1 cellular context compared by ENCODE assay signal in the genomic region with DNA sequence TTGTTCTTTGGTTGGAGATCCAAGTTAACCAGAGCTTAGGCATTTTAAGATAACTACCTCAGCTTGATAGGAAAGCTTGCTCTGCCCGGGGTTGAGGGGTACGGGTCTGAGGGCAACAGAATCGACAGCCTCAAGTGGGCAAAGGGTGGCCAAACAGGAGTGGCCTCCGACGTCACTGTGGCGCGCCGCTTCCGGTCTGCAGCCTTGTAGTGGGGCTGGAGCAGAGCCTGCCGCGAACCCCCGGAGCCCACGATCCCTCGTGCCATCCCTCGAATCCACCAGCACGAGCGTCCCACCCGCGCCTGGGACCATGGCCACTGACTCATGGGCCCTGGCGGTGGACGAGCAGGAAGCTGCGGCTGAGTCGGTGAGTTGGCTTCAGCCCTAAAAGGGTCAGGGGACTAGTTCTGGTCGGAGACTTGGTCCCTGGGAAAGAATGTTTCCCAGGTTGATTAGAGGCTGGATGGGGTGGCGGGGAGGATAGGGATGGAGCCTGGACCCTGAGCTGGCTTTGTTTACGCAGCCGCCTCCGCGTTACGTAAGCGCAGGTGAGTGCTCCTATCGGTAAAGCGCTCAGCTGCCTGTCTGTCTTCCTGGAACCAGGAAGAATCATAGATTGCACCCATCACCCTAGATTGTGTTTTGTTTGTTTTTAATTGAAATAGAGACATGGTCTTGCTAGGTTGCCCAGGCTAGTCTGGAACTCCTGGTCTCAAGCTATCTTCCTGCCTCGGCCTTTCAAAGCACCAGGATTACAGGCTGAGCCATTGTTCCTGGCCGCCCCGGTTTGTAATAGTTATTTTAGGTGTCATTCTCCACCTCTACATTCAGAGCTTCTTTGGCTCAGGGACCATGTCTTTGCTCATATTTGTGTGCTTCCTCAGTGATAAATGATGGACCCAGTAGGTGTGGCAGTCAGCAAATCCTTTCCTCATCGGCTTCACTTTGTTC.
A peak's percentile ranks its signal among the peaks of the same experiment; 100 is the strongest.
TF ChIP-seq lines count a peak whose summit lies in the region.

A gene (plus strand): TSS at position 199 of the 951 bp plus-strand sequence. CDS start 112 bp downstream, at position 311.

TF ChIP-seq in K562, 482 proteins besides CTCF, POLR2A, EP300 and RAD21 (continued from another document and continues in another):
- TF ChIP-seq, protein P1, sequence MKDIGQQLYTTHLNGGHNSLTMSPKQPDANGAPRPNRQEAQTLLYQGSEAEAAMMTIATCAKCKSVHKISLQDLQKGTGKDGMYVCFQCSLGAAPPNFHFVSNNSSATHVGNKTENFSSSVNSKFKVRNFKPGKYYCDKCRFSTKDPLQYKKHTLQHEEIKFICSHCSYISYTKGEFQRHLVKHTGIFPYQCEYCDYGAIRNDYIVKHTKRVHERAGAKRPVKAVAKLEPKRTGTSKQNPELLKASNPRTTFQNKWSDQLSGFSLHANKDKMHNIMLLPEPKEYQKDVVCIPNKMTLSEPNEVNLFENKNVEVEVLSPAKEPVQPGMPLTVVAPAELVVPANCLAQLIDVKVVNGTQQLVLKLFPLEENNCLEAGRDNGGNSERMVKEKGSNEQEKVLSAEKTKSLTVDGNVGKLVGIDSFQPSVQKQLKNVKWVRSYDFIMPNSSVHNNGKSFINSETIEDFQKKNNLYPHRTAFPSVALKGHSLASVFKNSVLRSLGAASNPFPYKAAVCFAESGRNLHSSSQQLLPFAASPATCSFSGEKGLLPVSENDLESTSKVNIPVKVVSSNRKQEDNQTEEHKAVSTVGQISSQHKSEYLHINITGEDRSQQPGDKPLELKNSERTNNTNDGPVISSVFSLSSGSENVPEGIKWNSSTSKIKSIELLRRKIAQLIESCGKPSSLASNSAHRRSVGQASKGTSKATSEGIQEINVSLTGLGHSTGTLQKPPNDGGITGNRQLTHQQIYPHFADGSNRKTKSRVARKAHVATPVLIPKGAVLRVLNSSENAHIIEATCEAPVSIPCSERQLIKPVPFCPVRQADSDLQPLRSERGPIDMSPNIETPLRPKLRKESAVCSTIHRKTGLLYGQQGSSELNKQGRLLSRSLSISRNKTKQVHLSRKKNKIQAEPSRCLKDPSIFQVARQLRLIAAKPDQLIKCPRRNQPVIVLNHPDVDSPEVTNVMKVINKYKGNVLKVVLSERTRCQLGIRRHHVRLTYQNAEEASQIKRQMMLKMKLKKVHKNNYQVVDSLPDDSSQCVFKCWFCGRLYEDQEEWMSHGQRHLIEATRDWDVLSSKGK (CRISPR knock-in tag; IDR thresholded peaks at IDR 0.05) = no peak
- TF ChIP-seq PHF20 (IDR thresholded peaks at IDR 0.05; ENCODE audit: partially characterized antibody) (peak; percentile 92), ZNF589 (CRISPR knock-in tag; IDR thresholded peaks at IDR 0.05; ENCODE audit: low read depth) (0 out of 2 replicates have a peak, but pooled peaks have one; percentile 67), CHD2 (IDR thresholded peaks at IDR 0.05; ENCODE audit: low read depth, low read length) (no peak), NCOR1 (IDR thresholded peaks at IDR 0.05) (no peak), KDM5B (IDR thresholded peaks at IDR 0.05; ENCODE audit: insufficient replicate concordance, low read depth, low read length) (peak; percentile 55), RHOXF2B (CRISPR knock-in tag; conservative IDR thresholded peaks at IDR 0.05) (no peak), ZNF766 (CRISPR knock-in tag; conservative IDR thresholded peaks at IDR 0.05) (no peak), MAZ (CRISPR knock-in tag; conservative IDR thresholded peaks at IDR 0.05 in 1 of 2, IDR thresholded peaks at IDR 0.05 in 1 of 2) (peak; percentile 35 to 40; a peak in 2 of 4 replicates), CEBPB (tag; IDR thresholded peaks at IDR 0.05) (peak; percentile 48), L3MBTL2 (IDR thresholded peaks at IDR 0.05) (peak; percentile 85), SNIP1 (IDR thresholded peaks at IDR 0.05; ENCODE audit: low read depth) (no peak), MXI1 (IDR thresholded peaks at IDR 0.05; ENCODE audit: low read depth, low read length) (peak; percentile 26; the same call in 1 of the 2 replicates), POLR2AphosphoS5 (IDR thresholded peaks at IDR 0.05; ENCODE audit: control insufficient read depth, insufficient read depth, low read depth, low read length) (peak; percentile 31; the same call in 1 of the 2 replicates), MYC (IDR thresholded peaks at IDR 0.05; ENCODE audit: low read depth, low read length) (peak; percentile 61; the same call in 1 of the 2 replicates), MYC (CRISPR knock-in tag; IDR thresholded peaks at IDR 0.05; ENCODE audit: borderline replicate concordance, low read depth) (no peak), HDAC2 (IDR thresholded peaks at IDR 0.05) (peak; percentile 30; the same call in 1 of the 2 replicates), NR2C1 (IDR thresholded peaks at IDR 0.05) (no peak), NR2C1 (tag; IDR thresholded peaks at IDR 0.05) (no peak), HNRNPL (IDR thresholded peaks at IDR 0.05; ENCODE audit: low read depth, low read length) (peak; percentile 31; the same call in 1 of the 2 replicates), FOS (IDR thresholded peaks at IDR 0.05; ENCODE audit: extremely low read depth, insufficient read length) (no peak), POLR2G (IDR thresholded peaks at IDR 0.05; ENCODE audit: low read depth, low read length) (peak; percentile 86), MTF1 (CRISPR knock-in tag; IDR thresholded peaks at IDR 0.05; ENCODE audit: borderline replicate concordance) (no peak), YBX1 (IDR thresholded peaks at IDR 0.05) (no peak), BCL6 (CRISPR knock-in tag; IDR thresholded peaks at IDR 0.05) (no peak), ETV6 (IDR thresholded peaks at IDR 0.05; ENCODE audit: borderline replicate concordance in 1 of 2, low read depth in 2 of 2, low read length in 1 of 2) (no peak), ETV6 (CRISPR knock-in tag; IDR thresholded peaks at IDR 0.05; ENCODE audit: borderline replicate concordance) (no peak), TAF9B (IDR thresholded peaks at IDR 0.05; ENCODE audit: partially characterized antibody) (peak; percentile 48), MEF2D (tag; conservative IDR thresholded peaks at IDR 0.05; ENCODE audit: low read depth) (no peak), MTA1 (IDR thresholded peaks at IDR 0.05; ENCODE audit: borderline replicate concordance) (peak; percentile 93), ZNF717 (CRISPR knock-in tag; IDR thresholded peaks at IDR 0.05) (no peak), ZNF408 (CRISPR knock-in tag; IDR thresholded peaks at IDR 0.05; ENCODE audit: low read depth) (no peak), SIN3B (IDR thresholded peaks at IDR 0.05; ENCODE audit: low read depth) (0 out of 2 replicates have a peak, but pooled peaks have one; percentile 53), ZNF324 (CRISPR knock-in tag; IDR thresholded peaks at IDR 0.05) (no peak), EP400 (IDR thresholded peaks at IDR 0.05) (peak; percentile 64; the same call in 1 of the 2 replicates), ZFP36 (IDR thresholded peaks at IDR 0.05; ENCODE audit: low read depth, low read length, partially characterized antibody) (peak; percentile 2), SAFB (IDR thresholded peaks at IDR 0.05; ENCODE audit: borderline replicate concordance, low read depth, low read length) (peak; percentile 89), MTA3 (IDR thresholded peaks at IDR 0.05; ENCODE audit: borderline replicate concordance) (peak; percentile 49), SRF (CRISPR knock-in tag; IDR thresholded peaks at IDR 0.05) (0 out of 4 replicates have a peak, but pooled peaks of 1 of the 2 experiments have one; percentile 14), RBFOX2 (IDR thresholded peaks at IDR 0.05; ENCODE audit: low read depth, low read length) (peak; percentile 87), KLF1 (tag; IDR thresholded peaks at IDR 0.05) (peak; percentile 77; the same call in 1 of the 2 replicates), HDAC1 (IDR thresholded peaks at IDR 0.05) (peak in 1 of 2 experiments; percentile 68; a peak in 2 of 4 replicates), ZEB2 (IDR thresholded peaks at IDR 0.05) (peak; percentile 62; the same call in 1 of the 2 replicates), ADNP (tag; IDR thresholded peaks at IDR 0.05) (no peak), ZC3H8 (IDR thresholded peaks at IDR 0.05) (no peak), TBL1XR1 (IDR thresholded peaks at IDR 0.05; ENCODE audit: low read length in 2 of 2) (0 out of 4 replicates have a peak, but pooled peaks of 1 of the 2 experiments have one; percentile 33), ELF1 (tag; IDR thresholded peaks at IDR 0.05) (peak; percentile 72), YY1 (IDR thresholded peaks at IDR 0.05; ENCODE audit: borderline replicate concordance in 1 of 3, control insufficient read depth in 1 of 3, extremely low read depth in 1 of 3, insufficient read depth in 3 of 3, insufficient read length in 1 of 3, insufficient replicate concordance in 2 of 3, low read depth in 1 of 3, low read length in 2 of 3) (peak in 1 of 3 experiments; percentile 19)
- TF ChIP-seq, protein P2, sequence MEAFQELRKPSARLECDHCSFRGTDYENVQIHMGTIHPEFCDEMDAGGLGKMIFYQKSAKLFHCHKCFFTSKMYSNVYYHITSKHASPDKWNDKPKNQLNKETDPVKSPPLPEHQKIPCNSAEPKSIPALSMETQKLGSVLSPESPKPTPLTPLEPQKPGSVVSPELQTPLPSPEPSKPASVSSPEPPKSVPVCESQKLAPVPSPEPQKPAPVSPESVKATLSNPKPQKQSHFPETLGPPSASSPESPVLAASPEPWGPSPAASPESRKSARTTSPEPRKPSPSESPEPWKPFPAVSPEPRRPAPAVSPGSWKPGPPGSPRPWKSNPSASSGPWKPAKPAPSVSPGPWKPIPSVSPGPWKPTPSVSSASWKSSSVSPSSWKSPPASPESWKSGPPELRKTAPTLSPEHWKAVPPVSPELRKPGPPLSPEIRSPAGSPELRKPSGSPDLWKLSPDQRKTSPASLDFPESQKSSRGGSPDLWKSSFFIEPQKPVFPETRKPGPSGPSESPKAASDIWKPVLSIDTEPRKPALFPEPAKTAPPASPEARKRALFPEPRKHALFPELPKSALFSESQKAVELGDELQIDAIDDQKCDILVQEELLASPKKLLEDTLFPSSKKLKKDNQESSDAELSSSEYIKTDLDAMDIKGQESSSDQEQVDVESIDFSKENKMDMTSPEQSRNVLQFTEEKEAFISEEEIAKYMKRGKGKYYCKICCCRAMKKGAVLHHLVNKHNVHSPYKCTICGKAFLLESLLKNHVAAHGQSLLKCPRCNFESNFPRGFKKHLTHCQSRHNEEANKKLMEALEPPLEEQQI (IDR thresholded peaks at IDR 0.05) = no peak
- TF ChIP-seq, protein P3, sequence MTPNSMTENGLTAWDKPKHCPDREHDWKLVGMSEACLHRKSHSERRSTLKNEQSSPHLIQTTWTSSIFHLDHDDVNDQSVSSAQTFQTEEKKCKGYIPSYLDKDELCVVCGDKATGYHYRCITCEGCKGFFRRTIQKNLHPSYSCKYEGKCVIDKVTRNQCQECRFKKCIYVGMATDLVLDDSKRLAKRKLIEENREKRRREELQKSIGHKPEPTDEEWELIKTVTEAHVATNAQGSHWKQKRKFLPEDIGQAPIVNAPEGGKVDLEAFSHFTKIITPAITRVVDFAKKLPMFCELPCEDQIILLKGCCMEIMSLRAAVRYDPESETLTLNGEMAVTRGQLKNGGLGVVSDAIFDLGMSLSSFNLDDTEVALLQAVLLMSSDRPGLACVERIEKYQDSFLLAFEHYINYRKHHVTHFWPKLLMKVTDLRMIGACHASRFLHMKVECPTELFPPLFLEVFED (CRISPR knock-in tag; conservative IDR thresholded peaks at IDR 0.05) = no peak
- TF ChIP-seq, protein P4, sequence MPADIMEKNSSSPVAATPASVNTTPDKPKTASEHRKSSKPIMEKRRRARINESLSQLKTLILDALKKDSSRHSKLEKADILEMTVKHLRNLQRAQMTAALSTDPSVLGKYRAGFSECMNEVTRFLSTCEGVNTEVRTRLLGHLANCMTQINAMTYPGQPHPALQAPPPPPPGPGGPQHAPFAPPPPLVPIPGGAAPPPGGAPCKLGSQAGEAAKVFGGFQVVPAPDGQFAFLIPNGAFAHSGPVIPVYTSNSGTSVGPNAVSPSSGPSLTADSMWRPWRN (IDR thresholded peaks at IDR 0.05; ENCODE audit: low read depth) = no peak
- TF ChIP-seq, protein P5, sequence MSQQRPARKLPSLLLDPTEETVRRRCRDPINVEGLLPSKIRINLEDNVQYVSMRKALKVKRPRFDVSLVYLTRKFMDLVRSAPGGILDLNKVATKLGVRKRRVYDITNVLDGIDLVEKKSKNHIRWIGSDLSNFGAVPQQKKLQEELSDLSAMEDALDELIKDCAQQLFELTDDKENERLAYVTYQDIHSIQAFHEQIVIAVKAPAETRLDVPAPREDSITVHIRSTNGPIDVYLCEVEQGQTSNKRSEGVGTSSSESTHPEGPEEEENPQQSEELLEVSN (IDR thresholded peaks at IDR 0.05; ENCODE audit: borderline replicate concordance in 1 of 2, extremely low read depth in 1 of 2, insufficient read depth in 1 of 2, insufficient read length in 1 of 2, low read depth in 1 of 2, low read length in 1 of 2, poor library complexity in 1 of 2, severe bottlenecking in 1 of 2) = peak; percentile 55 to 84
- TF ChIP-seq, protein P6, sequence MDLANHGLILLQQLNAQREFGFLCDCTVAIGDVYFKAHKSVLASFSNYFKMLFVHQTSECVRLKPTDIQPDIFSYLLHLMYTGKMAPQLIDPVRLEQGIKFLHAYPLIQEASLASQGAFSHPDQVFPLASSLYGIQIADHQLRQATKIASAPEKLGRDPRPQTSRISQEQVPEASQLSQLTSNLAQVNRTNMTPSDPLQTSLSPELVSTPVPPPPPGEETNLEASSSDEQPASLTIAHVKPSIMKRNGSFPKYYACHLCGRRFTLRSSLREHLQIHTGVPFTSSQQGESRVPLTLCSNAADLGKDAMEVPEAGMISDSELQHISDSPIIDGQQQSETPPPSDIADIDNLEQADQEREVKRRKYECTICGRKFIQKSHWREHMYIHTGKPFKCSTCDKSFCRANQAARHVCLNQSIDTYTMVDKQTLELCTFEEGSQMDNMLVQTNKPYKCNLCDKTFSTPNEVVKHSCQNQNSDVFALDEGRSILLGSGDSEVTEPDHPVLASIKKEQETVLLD (IDR thresholded peaks at IDR 0.05) = 0 out of 2 replicates have a peak, but pooled peaks have one; percentile 35
- TF ChIP-seq, protein P7, sequence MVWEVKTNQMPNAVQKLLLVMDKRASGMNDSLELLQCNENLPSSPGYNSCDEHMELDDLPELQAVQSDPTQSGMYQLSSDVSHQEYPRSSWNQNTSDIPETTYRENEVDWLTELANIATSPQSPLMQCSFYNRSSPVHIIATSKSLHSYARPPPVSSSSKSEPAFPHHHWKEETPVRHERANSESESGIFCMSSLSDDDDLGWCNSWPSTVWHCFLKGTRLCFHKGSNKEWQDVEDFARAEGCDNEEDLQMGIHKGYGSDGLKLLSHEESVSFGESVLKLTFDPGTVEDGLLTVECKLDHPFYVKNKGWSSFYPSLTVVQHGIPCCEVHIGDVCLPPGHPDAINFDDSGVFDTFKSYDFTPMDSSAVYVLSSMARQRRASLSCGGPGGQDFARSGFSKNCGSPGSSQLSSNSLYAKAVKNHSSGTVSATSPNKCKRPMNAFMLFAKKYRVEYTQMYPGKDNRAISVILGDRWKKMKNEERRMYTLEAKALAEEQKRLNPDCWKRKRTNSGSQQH (CRISPR knock-in tag; IDR thresholded peaks at IDR 0.05) = no peak
- TF ChIP-seq, protein P8, sequence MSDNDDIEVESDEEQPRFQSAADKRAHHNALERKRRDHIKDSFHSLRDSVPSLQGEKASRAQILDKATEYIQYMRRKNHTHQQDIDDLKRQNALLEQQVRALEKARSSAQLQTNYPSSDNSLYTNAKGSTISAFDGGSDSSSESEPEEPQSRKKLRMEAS (CRISPR knock-in tag; IDR thresholded peaks at IDR 0.05) = peak; percentile 83
- TF ChIP-seq, protein P9, sequence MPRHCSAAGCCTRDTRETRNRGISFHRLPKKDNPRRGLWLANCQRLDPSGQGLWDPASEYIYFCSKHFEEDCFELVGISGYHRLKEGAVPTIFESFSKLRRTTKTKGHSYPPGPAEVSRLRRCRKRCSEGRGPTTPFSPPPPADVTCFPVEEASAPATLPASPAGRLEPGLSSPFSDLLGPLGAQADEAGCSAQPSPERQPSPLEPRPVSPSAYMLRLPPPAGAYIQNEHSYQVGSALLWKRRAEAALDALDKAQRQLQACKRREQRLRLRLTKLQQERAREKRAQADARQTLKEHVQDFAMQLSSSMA (CRISPR knock-in tag; IDR thresholded peaks at IDR 0.05) = no peak
